Comparison of ENCODE assay signal across 12 cellular contexts in genomic region chr1:241900381-241900780, GRCh38. TPM values are rescaled to one million over a fixed set of nuclear protein-coding genes. Genes with fewer than 3 reads are reported as not detected.
"Had no signal": no experiment of that assay in that cellular context is flagged by ENCODE, and none has a peak within 500 bp of the region (broad histone marks: within the 10 kb centered on the region; RNA-seq: fewer than 3 reads in every experiment).

No MANE protein-coding gene starts in this region.

- H3K36me3 ChIP-seq: HAP-1 had no signal

- H3K9me3 ChIP-seq: HAP-1 had no signal

- H3K9ac ChIP-seq: GM23248 had no signal

- H3K4me2 ChIP-seq: GM23338 had no signal

- H3K4me3 ChIP-seq: GM23248, GM23338, HAP-1 had no signal

- H3K27ac ChIP-seq: GM23248 had no signal

- DNase-seq: GM23248, GOT3, H7, H9, HCEC 1CT, HFFc6 had no signal

- ATAC-seq: GM23338, HCT116 had no signal

- H2AFZ ChIP-seq: GM23248, GM23338 had no signal

- FAIRE-seq: H1, H54 had no signal

- H3K4me1 ChIP-seq: HAP-1 had no signal

RNA-seq across cellular contexts. Expression of gene BECN2, which starts 57.2 kb away (rescaled TPM):
- total RNA-seq: GM23248, GM23338, H1, H4, H7, H9, HFFc6 had no signal
- polyA plus RNA-seq: GM23248, GM23338, H1 had no signal
